ENCODE assay signal across 1 cellular context in genomic region chr7:38185938-38186337, GRCh38.
TF ChIP-seq lines count a peak whose summit lies in the region.

No MANE protein-coding gene starts in this region.

TF ChIP-seq in GM12878, 131 proteins besides CTCF, POLR2A, EP300 and RAD21:
- no peak for TF ChIP-seq MYB (IDR thresholded peaks at IDR 0.05; ENCODE audit: borderline replicate concordance, low read depth, low read length)
- TF ChIP-seq SPI1 (IDR thresholded peaks at IDR 0.05; ENCODE audit: borderline replicate concordance, insufficient read depth, low read depth, low read length), result no peak
TF ChIP-seq in GM12878: peak in this region for 0.
